Comparison of ENCODE assay signal across 14 cellular contexts in genomic region chr11:34655335-34656008, GRCh38. TPM values are rescaled to one million over a fixed set of nuclear protein-coding genes. Genes with fewer than 3 reads are reported as not detected.
DNase-seq lines count a peak whose midpoint lies in the region; ATAC-seq and TF ChIP-seq lines count a peak whose summit lies in the region.
"Had no signal": no experiment of that assay in that cellular context is flagged by ENCODE, and none has a peak within 500 bp of the region (broad histone marks: within the 10 kb centered on the region; RNA-seq: fewer than 3 reads in every experiment).

No MANE protein-coding gene starts in this region.

- peaks cover 59% of the 10 kb centered on the region for H3K27me3 Mint-ChIP-seq in activated CD4-positive, alpha-beta T cell treated with anti-CD3 and anti-CD28 coated beads, Interleukin-2, amount 10 ng/mL, durations not matched to agents 7 days and 5 days

- no peak overlapping the region for H3K4me3 Mint-ChIP-seq in activated CD4-positive, alpha-beta T cell treated with anti-CD3 and anti-CD28 coated beads, Interleukin-2, amount 10 ng/mL, durations not matched to agents 7 days and 5 days

- peaks cover 0 to 25% of the 10 kb centered on the region in 2 donors for H3K36me3 ChIP-seq in body of pancreas (replicated peaks in 1 of 2; ENCODE audit: insufficient read depth in 1 of 2, low read depth in 2 of 2)
- H3K36me3 ChIP-seq in vagina, result peaks cover 0 to 7% of the 10 kb centered on the region in 2 donors

- H3K4me1 ChIP-seq in body of pancreas (peaks cover 50% of the 10 kb centered on the region), vagina (peaks cover 25% of the 10 kb centered on the region)

- WGBS in body of pancreas, 2 donors, result 49 to 59% methylated on average over 2 of the region's 2 CpGs

- no peaks in the 10 kb centered on the region for H3K9me3 ChIP-seq in body of pancreas
- no peaks in the 10 kb centered on the region for H3K9me3 ChIP-seq in vagina

- DNase-seq in activated CD4-positive, alpha-beta T cell treated with anti-CD3 and anti-CD28 coated beads for 48 hours, result peak; percentile 29
- no peak for DNase-seq in activated CD4-positive, alpha-beta T cell treated with anti-CD3 and anti-CD28 coated beads, Interleukin-2, amount 10 ng/mL, durations not matched to agents 7 days and 5 days
- DNase-seq in body of pancreas, result no peak
- peak; percentile 85 for DNase-seq in kidney tubule cell (ENCODE audit: low spot score)
- DNase-seq in vagina (ENCODE audit: extremely low spot score in 2 of 2), result peak in 1 of 2 donors; percentile 29
- DNase-seq in activated CD8-positive, alpha-beta memory T cell treated with anti-CD3 and anti-CD28 coated beads, Interleukin-2, amount 50 U/mL, for 4 hours, result no peak
- no peak for DNase-seq in RPMI8226
- DNase-seq in NCI-H146 (lab: John Stamatoyannopoulos, UW), result no peak
- DNase-seq: ACHN; effector CD8-positive, alpha-beta T cell; NCI-H524 treated with DMSO at 0.1 percent for 48 hours had no signal

- POLR2A ChIA-PET in activated CD4-positive, alpha-beta T cell treated with anti-CD3 and anti-CD28 coated beads, Interleukin-2, amount 10 ng/mL, durations not matched to agents 7 days and 5 days (lab: Charles Lee), result no interaction called here

- peak overlapping the region; percentile 19 to 73 (median 62) for H3K27ac ChIP-seq in body of pancreas
- peak overlapping the region; percentile 8 for H3K27ac ChIP-seq in vagina
- H3K27ac ChIP-seq: KMS-11 had no signal

- TF ChIP-seq CTCF in body of pancreas (IDR thresholded peaks at IDR 0.05) (no peak), vagina (IDR thresholded peaks at IDR 0.05) (no peak)

- H3K27me3 ChIP-seq in body of pancreas (no peaks in the 10 kb centered on the region), vagina (no peaks in the 10 kb centered on the region)

- no peaks in the 10 kb centered on the region for H3K36me3 Mint-ChIP-seq in activated CD4-positive, alpha-beta T cell treated with anti-CD3 and anti-CD28 coated beads, Interleukin-2, amount 10 ng/mL, durations not matched to agents 7 days and 5 days (ENCODE audit: low read depth)

- no peaks in the 10 kb centered on the region for H3K9me3 Mint-ChIP-seq in activated CD4-positive, alpha-beta T cell treated with anti-CD3 and anti-CD28 coated beads, Interleukin-2, amount 10 ng/mL, durations not matched to agents 7 days and 5 days

- CTCF ChIA-PET in activated CD4-positive, alpha-beta T cell treated with anti-CD3 and anti-CD28 coated beads, Interleukin-2, amount 10 ng/mL, durations not matched to agents 7 days and 5 days (lab: Charles Lee), result interaction anchor here (0.7 kb wide), 1 partner anchor 17 kb away, joined by 3 read pairs; no protein-coding TSS in a partner anchor

- H3K4me1 Mint-ChIP-seq in activated CD4-positive, alpha-beta T cell treated with anti-CD3 and anti-CD28 coated beads, Interleukin-2, amount 10 ng/mL, durations not matched to agents 7 days and 5 days, result peaks cover 13% of the 10 kb centered on the region

- intact Hi-C loops in body of pancreas (cut with DNase I) (no loop called here), vagina (cut with DNase I) (no loop called here)

- no peak for ATAC-seq in body of pancreas

- no peak overlapping the region for H3K27ac Mint-ChIP-seq in activated CD4-positive, alpha-beta T cell treated with anti-CD3 and anti-CD28 coated beads, Interleukin-2, amount 10 ng/mL, durations not matched to agents 7 days and 5 days

- H3K4me3 ChIP-seq in body of pancreas, result no peak overlapping the region
- H3K4me3 ChIP-seq in vagina, result no peak overlapping the region

- TF ChIP-seq POLR2A in body of pancreas (IDR thresholded peaks at IDR 0.05), result no peak
- TF ChIP-seq POLR2A in vagina (IDR thresholded peaks at IDR 0.05), result no peak

RNA-seq across cellular contexts. Expression of gene EHF, which starts 34.6 kb away (rescaled TPM):
- under 1 TPM in 1 of 2 experiments, not detected in 1; 0.47 TPM for total RNA-seq in activated CD4-positive, alpha-beta T cell treated with anti-CD3 and anti-CD28 coated beads, Interleukin-2, amount 10 ng/mL, durations not matched to agents 7 days and 5 days
- 10 to 100 TPM; 21.4 to 40.5 TPM for total RNA-seq in body of pancreas
- 121 TPM for total RNA-seq in vagina
- total RNA-seq: posterior vena cava; T-helper 2 cell treated with Interferon-gamma antibody and Interleukin-4, amounts not matched to agents 100 ng/mL and 5 ng/mL, for 36 hours had no signal

Comparison
In these comparisons a context has a peak if more than half of its experiments do, and no peak if none do; other contexts are left out.
1. DNase-seq: peak in activated CD4-positive, alpha-beta T cell treated with anti-CD3 and anti-CD28 coated beads for 48 hours (single experiment) and kidney tubule cell (single experiment); none in activated CD4-positive, alpha-beta T cell treated with anti-CD3 and anti-CD28 coated beads, Interleukin-2, amount 10 ng/mL, durations not matched to agents 7 days and 5 days (single experiment), body of pancreas (0 of 4), activated CD8-positive, alpha-beta memory T cell treated with anti-CD3 and anti-CD28 coated beads, Interleukin-2, amount 50 U/mL, for 4 hours (single experiment), RPMI8226 (single experiment) and NCI-H146 (single experiment).
2. RNA of gene EHF, which starts 34.6 kb away (total RNA-seq): 121 TPM in vagina (single experiment) and 21.4 to 40.5 TPM in body of pancreas; 0.47 TPM in activated CD4-positive, alpha-beta T cell treated with anti-CD3 and anti-CD28 coated beads, Interleukin-2, amount 10 ng/mL, durations not matched to agents 7 days and 5 days; every median in the first group is over 10 times any median in the second.